ENCODE assay signal across 10 cellular contexts in genomic region chr17:44546711-44547606, GRCh38. TPM values are rescaled to one million over a fixed set of nuclear protein-coding genes. Genes with fewer than 3 reads are reported as not detected.
DNase-seq lines count a peak whose midpoint lies in the region; ATAC-seq and TF ChIP-seq lines count a peak whose summit lies in the region.
"Had no signal": no experiment of that assay in that cellular context is flagged by ENCODE, and none has a peak within 500 bp of the region (broad histone marks: within the 10 kb centered on the region; RNA-seq: fewer than 3 reads in every experiment).

No MANE protein-coding gene starts in this region.

- no peaks in the 10 kb centered on the region for H3K36me3 ChIP-seq in MG63
- H3K36me3 ChIP-seq in testis (ENCODE audit: low read depth, missing control alignments), result no peaks in the 10 kb centered on the region

- no peak for TF ChIP-seq POLR2A in testis (IDR thresholded peaks at IDR 0.05)

- TF ChIP-seq CTCF in choroid plexus epithelial cell (conservative IDR thresholded peaks at IDR 0.05; ENCODE audit: low read depth, low read length), result no peak
- TF ChIP-seq CTCF in testis (IDR thresholded peaks at IDR 0.05), result no peak

- H3K27ac ChIP-seq in testis, result no peak overlapping the region

- 59 to 64% methylated on average over 4 of the region's 4 CpGs for WGBS in testis, 2 donors

- peaks cover 12% of the 10 kb centered on the region for H3K4me1 ChIP-seq in testis

- H3K4me3 ChIP-seq in MG63 (no peak overlapping the region), choroid plexus epithelial cell (ENCODE audit: low read depth, low read length) (no peak overlapping the region), testis (no peak overlapping the region)

- no peaks in the 10 kb centered on the region for H3K27me3 ChIP-seq in MG63
- H3K27me3 ChIP-seq in testis, result no peaks in the 10 kb centered on the region

- H3K9me3 ChIP-seq in MG63, result no peaks in the 10 kb centered on the region
- no peaks in the 10 kb centered on the region for H3K9me3 ChIP-seq in testis

- DNase-seq in AML-193 (lab: John Stamatoyannopoulos, UW) (peak; percentile 13 to 19), MG63 (peak; percentile 42), choroid plexus epithelial cell (ENCODE audit: low read depth) (peak; percentile 75), myocyte (ENCODE audit: low read depth) (peak; percentile 37), testis (no peak)
- DNase-seq in activated naive CD4-positive, alpha-beta T cell treated with Interleukin-2 at 50 U/mL for 16 hours, result no peak
- no peak for DNase-seq in activated T-cell treated with anti-CD3 and anti-CD28 coated beads, Interleukin-2, amount 50 U/mL, for 1 hour
- DNase-seq: CD8-positive, alpha-beta T cell; central memory CD4-positive, alpha-beta T cell had no signal

- intact Hi-C loops in testis (cut with DNase I; ENCODE audit: low total_unique reads), result no loop called here

- ATAC-seq in GM19467 (IDR thresholded peaks at IDR 0.05; ENCODE audit: unreplicated experiment), result no peak
- ATAC-seq: CD8-positive, alpha-beta T cell had no signal

RNA-seq across cellular contexts. Expression of gene FZD2, which starts 10.3 kb away (rescaled TPM):
- 29.6 and 46.3 TPM in 2 replicates for total RNA-seq in MG63 (2014; rRNA removed; shearing (Covaris generic); ENCODE audit: low replicate concordance)
- total RNA-seq in myocyte, result 15.5 and 18.5 TPM in 2 replicates
- 40.5 TPM for polyA plus RNA-seq in myocyte (2012)
- total RNA-seq in testis, result 1 to 10 TPM; 4.2 to 9.1 TPM
- polyA plus RNA-seq in testis (ENCODE audit: insufficient read depth, low read depth, low replicate concordance), result 6.1 TPM
- total RNA-seq: CD8-positive, alpha-beta T cell had no signal

RNA-seq across cellular contexts. Expression of gene GPATCH8, which starts 43.8 kb away (rescaled TPM):
- 5.2 and 5.5 TPM in 2 replicates for total RNA-seq in MG63 (2014; rRNA removed; shearing (Covaris generic); ENCODE audit: low replicate concordance)
- total RNA-seq in myocyte (18.6 and 21.4 TPM in 2 replicates), testis (10 to 100 TPM; 69.2 to 70.0 TPM)
- polyA plus RNA-seq in myocyte (2012), result 15.6 TPM
- 32.8 TPM for polyA plus RNA-seq in testis (ENCODE audit: insufficient read depth, low read depth, low replicate concordance)

Comparison
In these comparisons a context has a peak if more than half of its experiments do, and no peak if none do; other contexts are left out.
1. DNase-seq: peak in AML-193 (2 of 2), MG63 (single experiment), choroid plexus epithelial cell (single experiment) and myocyte (single experiment); none in activated naive CD4-positive, alpha-beta T cell treated with Interleukin-2 at 50 U/mL for 16 hours (single experiment), activated T-cell treated with anti-CD3 and anti-CD28 coated beads, Interleukin-2, amount 50 U/mL, for 1 hour (single experiment) and testis (single experiment).